ENCODE assay signal across 14 cellular contexts in genomic region chr11:61842421-61842820, GRCh38.
"Had no signal": no experiment of that assay in that cellular context is flagged by ENCODE, and none has a peak within 500 bp of the region (broad histone marks: within the 10 kb centered on the region; RNA-seq: fewer than 3 reads in every experiment).

No MANE protein-coding gene starts in this region.

- H3K4me1 ChIP-seq: colonic mucosa, psoas muscle, sigmoid colon, thyroid gland, uterus had no signal

- H3K4me3 ChIP-seq: colonic mucosa, esophagus muscularis mucosa, psoas muscle, sigmoid colon, thyroid gland, uterus had no signal

- H3K27me3 Mint-ChIP-seq: activated naive CD4-positive, alpha-beta T cell treated with anti-CD3 and anti-CD28 coated beads, Interleukin-2, amount 10 ng/mL, durations not matched to agents 7 days and 5 days; natural killer cell treated with Interleukin-12 subunit alpha and Interleukin-12 subunit beta and Interleukin-15 and Interleukin-18, amount 100 ng/mL, for 72 hours had no signal

- ATAC-seq: natural killer cell treated with Interleukin-12 subunit alpha and Interleukin-12 subunit beta and Interleukin-15 and Interleukin-18, amount 100 ng/mL, for 72 hours; psoas muscle had no signal

- H3K9me3 ChIP-seq: colonic mucosa, esophagus muscularis mucosa, psoas muscle, sigmoid colon, thyroid gland, uterus had no signal

- H3K27ac Mint-ChIP-seq: activated naive CD4-positive, alpha-beta T cell treated with anti-CD3 and anti-CD28 coated beads, Interleukin-2, amount 10 ng/mL, durations not matched to agents 7 days and 5 days had no signal

- H3K27ac ChIP-seq: colonic mucosa, psoas muscle, thyroid gland, uterus had no signal

- H3K9me3 Mint-ChIP-seq: activated naive CD4-positive, alpha-beta T cell treated with anti-CD3 and anti-CD28 coated beads, Interleukin-2, amount 10 ng/mL, durations not matched to agents 7 days and 5 days; activated T-helper 2 cell treated with anti-CD3 and anti-CD28 coated beads, Interferon-gamma antibody, Interleukin-2, Interleukin-4, amounts not matched to agents 10 μg/mL and 5 μg/mL and 100 μg/mL, durations not matched to agents 14 hours and 24 hours and 36 hours; natural killer cell treated with Interleukin-12 subunit alpha and Interleukin-12 subunit beta and Interleukin-15 and Interleukin-18, amount 100 ng/mL, for 72 hours had no signal

- H3K4me3 Mint-ChIP-seq: activated naive CD4-positive, alpha-beta T cell treated with anti-CD3 and anti-CD28 coated beads, Interleukin-2, amount 10 ng/mL, durations not matched to agents 7 days and 5 days; natural killer cell treated with Interleukin-12 subunit alpha and Interleukin-12 subunit beta and Interleukin-15 and Interleukin-18, amount 100 ng/mL, for 72 hours had no signal

- H3K36me3 ChIP-seq: colonic mucosa, thyroid gland, uterus had no signal

- H3K36me3 Mint-ChIP-seq: natural killer cell treated with Interleukin-12 subunit alpha and Interleukin-12 subunit beta and Interleukin-15 and Interleukin-18, amount 100 ng/mL, for 72 hours had no signal

- H3K27me3 ChIP-seq: colonic mucosa, esophagus muscularis mucosa, sigmoid colon, thyroid gland, uterus had no signal

- DNase-seq: activated CD4-positive, CD25-positive, alpha-beta regulatory T cell treated with anti-CD3 and anti-CD28 coated beads, Interleukin-2, amount 50 U/mL, for 72 hours; activated naive CD4-positive, alpha-beta T cell treated with anti-CD3 and anti-CD28 coated beads, Interleukin-2, amount 10 ng/mL, durations not matched to agents 7 days and 5 days; colonic mucosa; mesendoderm; occipital lobe; psoas muscle; sigmoid colon; stimulated activated CD4-positive, alpha-beta T cell treated with anti-CD3 and anti-CD28 coated beads, Interleukin-12 subunit alpha, Interleukin-12 subunit beta, amount 100 ng/mL, for 4 hours; stimulated activated CD4-positive, alpha-beta T cell treated with anti-CD3 and anti-CD28 coated beads, Interleukin-2, amount 100 ng/mL, for 24 hours; thyroid gland; uterus had no signal
